In the genomic region with DNA sequence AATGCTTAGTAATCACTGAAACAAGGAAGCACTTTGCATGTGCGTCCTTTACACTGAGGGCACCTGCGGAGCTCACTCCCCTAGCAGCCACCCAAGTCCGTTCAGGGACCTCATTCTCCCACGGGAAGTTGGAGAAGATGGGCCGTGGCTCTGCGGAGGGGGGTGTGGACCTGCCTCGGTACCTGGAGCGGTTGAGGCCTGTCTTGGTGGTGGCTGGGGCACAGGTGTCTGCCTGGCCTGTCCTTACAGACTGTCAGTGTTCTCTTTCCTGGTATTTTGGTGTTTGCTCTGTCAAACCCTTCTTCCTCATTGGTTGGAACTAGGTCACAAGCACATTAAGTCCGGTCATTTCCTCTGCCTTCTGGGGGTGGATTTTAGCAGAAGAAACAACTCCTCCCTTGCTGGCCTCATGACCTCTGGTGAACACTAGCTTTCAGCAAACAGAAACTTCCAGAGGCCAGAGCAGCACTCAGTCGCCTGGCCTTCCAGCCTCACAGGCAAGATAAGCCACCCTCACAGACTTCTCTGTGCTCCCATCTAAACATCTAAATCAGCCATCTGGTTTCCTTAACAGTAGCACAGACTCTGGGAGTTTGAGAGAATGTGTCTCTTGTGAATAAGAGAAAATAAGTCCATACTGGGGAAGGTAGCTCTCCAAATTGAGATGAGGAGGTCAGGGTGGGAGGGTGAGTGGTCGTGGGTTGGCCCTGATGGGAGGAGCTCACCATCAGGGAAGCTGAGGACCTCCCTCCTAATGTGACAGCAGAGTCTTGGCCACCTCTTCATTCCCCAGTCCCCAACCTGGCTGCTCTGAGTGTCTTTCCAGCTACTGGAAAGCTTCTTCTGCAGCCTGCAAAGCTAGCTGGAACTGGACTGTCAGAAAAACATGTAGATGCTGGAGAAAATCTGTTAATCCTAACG, we compare ENCODE assay signal across 8 cellular contexts. TPM values are rescaled to one million over a fixed set of nuclear protein-coding genes. Genes with fewer than 3 reads are reported as not detected.
DNase-seq lines count a peak whose midpoint lies in the region; ATAC-seq and TF ChIP-seq lines count a peak whose summit lies in the region.

No MANE protein-coding gene starts in this region.

- no peaks in the 10 kb centered on the region for H3K9me3 Mint-ChIP-seq in activated CD4-positive, alpha-beta T cell treated with anti-CD3 and anti-CD28 coated beads, Interleukin-2, amount 10 ng/mL, durations not matched to agents 24 days and 14 days
- no peaks in the 10 kb centered on the region for H3K9me3 Mint-ChIP-seq in brain

- WGBS in thymus: 89% methylated on average over 12 of the region's 12 CpGs

- no peaks in the 10 kb centered on the region for H3K27me3 ChIP-seq in thymus (ENCODE audit: control insufficient read depth, insufficient read depth)

- H3K4me3 ChIP-seq in thymus (ENCODE audit: low read length): no peak overlapping the region

- TF ChIP-seq CTCF in brain (conservative IDR thresholded peaks at IDR 0.05): no peak

- peaks cover 32% of the 10 kb centered on the region for H3K36me3 ChIP-seq in thymus (ENCODE audit: control insufficient read depth, insufficient read depth)

- intact Hi-C loops in activated CD4-positive, alpha-beta T cell treated with anti-CD3 and anti-CD28 coated beads, Interleukin-2, amount 10 ng/mL, durations not matched to agents 24 days and 14 days (cut with micrococcal nuclease): no loop called here

- no peak overlapping the region for H3K4me3 Mint-ChIP-seq in activated CD4-positive, alpha-beta T cell treated with anti-CD3 and anti-CD28 coated beads, Interleukin-2, amount 10 ng/mL, durations not matched to agents 24 days and 14 days
- peak overlapping the region in 2 of 5 experiments; percentile 4 to 48 for H3K4me3 Mint-ChIP-seq in brain

- ATAC-seq in left lobe of liver: peak; percentile 95

- H3K9me3 ChIP-seq in thymus (ENCODE audit: control insufficient read depth): no peaks in the 10 kb centered on the region

- H3K4me1 Mint-ChIP-seq in activated CD4-positive, alpha-beta T cell treated with anti-CD3 and anti-CD28 coated beads, Interleukin-2, amount 10 ng/mL, durations not matched to agents 24 days and 14 days: peaks cover 20% of the 10 kb centered on the region
- H3K4me1 Mint-ChIP-seq in brain: peaks cover 16% of the 10 kb centered on the region

- DNase-seq in activated CD4-positive, alpha-beta T cell treated with anti-CD3 and anti-CD28 coated beads, Interleukin-2, amount 10 ng/mL, durations not matched to agents 24 days and 14 days: peak; percentile 65
- no peak for DNase-seq in activated CD4-positive, alpha-beta T cell treated with anti-CD3 and anti-CD28 coated beads, Interleukin-2, amount 50 U/mL, for 4 hours
- DNase-seq in left lobe of liver (ENCODE audit: low spot score) (peak; percentile 86), COR-L47 (lab: John Stamatoyannopoulos, UW) (no peak), DMS53 treated with DMSO at 0.1 percent for 48 hours (lab: John Stamatoyannopoulos, UW; ENCODE audit: unreplicated experiment) (no peak)
- no peak for DNase-seq in effector CD8-positive, alpha-beta T cell (lab: John Stamatoyannopoulos, UW)

- H3K27me3 Mint-ChIP-seq in activated CD4-positive, alpha-beta T cell treated with anti-CD3 and anti-CD28 coated beads, Interleukin-2, amount 10 ng/mL, durations not matched to agents 24 days and 14 days: no peaks in the 10 kb centered on the region
- H3K27me3 Mint-ChIP-seq in brain: no peaks in the 10 kb centered on the region

- peak overlapping the region; percentile 37 for H3K27ac ChIP-seq in thymus (ENCODE audit: low read depth)

- peak overlapping the region; percentile 70 for H3K27ac Mint-ChIP-seq in activated CD4-positive, alpha-beta T cell treated with anti-CD3 and anti-CD28 coated beads, Interleukin-2, amount 10 ng/mL, durations not matched to agents 24 days and 14 days
- H3K27ac Mint-ChIP-seq in brain: peak overlapping the region; percentile 47 to 79 (median 59)

- peaks cover 11% of the 10 kb centered on the region for H3K36me3 Mint-ChIP-seq in activated CD4-positive, alpha-beta T cell treated with anti-CD3 and anti-CD28 coated beads, Interleukin-2, amount 10 ng/mL, durations not matched to agents 24 days and 14 days (ENCODE audit: low read depth)
- peaks cover 30% of the 10 kb centered on the region for H3K36me3 Mint-ChIP-seq in brain

- H3K4me1 ChIP-seq in thymus (ENCODE audit: control insufficient read depth, insufficient read depth, low read length): peaks cover 2% of the 10 kb centered on the region

RNA-seq across cellular contexts. Expression of gene SNAP29, which starts 8.6 kb away (rescaled TPM):
- total RNA-seq in activated CD4-positive, alpha-beta T cell treated with anti-CD3 and anti-CD28 coated beads, Interleukin-2, amount 10 ng/mL, durations not matched to agents 24 days and 14 days: 24.3 and 25.8 TPM in 2 replicates
- polyA plus RNA-seq in brain (ENCODE audit: insufficient read depth, low read depth, low replicate concordance) (31.9 TPM), thymus (19.2 TPM)
- total RNA-seq in left lobe of liver: 24.6 TPM

RNA-seq across cellular contexts. Expression of gene PI4KA, which starts 8.8 kb away (rescaled TPM):
- 78.4 and 83.8 TPM in 2 replicates for total RNA-seq in activated CD4-positive, alpha-beta T cell treated with anti-CD3 and anti-CD28 coated beads, Interleukin-2, amount 10 ng/mL, durations not matched to agents 24 days and 14 days
- polyA plus RNA-seq in brain (ENCODE audit: insufficient read depth, low read depth, low replicate concordance) (133 TPM), thymus (64.0 TPM)
- 40.4 TPM for total RNA-seq in left lobe of liver

RNA-seq across cellular contexts. Expression of gene CRKL, which starts 49.8 kb away (rescaled TPM):
- total RNA-seq in activated CD4-positive, alpha-beta T cell treated with anti-CD3 and anti-CD28 coated beads, Interleukin-2, amount 10 ng/mL, durations not matched to agents 24 days and 14 days: 81.4 and 82.4 TPM in 2 replicates
- 39.0 TPM for polyA plus RNA-seq in brain (ENCODE audit: insufficient read depth, low read depth, low replicate concordance)
- total RNA-seq in left lobe of liver: 41.4 TPM
- 21.9 TPM for polyA plus RNA-seq in thymus

Comparison
In these comparisons a context has a peak if more than half of its experiments do, and no peak if none do; other contexts are left out.
1. DNase-seq: peak in activated CD4-positive, alpha-beta T cell treated with anti-CD3 and anti-CD28 coated beads, Interleukin-2, amount 10 ng/mL, durations not matched to agents 24 days and 14 days (single experiment) and left lobe of liver (single experiment); none in activated CD4-positive, alpha-beta T cell treated with anti-CD3 and anti-CD28 coated beads, Interleukin-2, amount 50 U/mL, for 4 hours (0 of 2), COR-L47 (single experiment), effector CD8-positive, alpha-beta T cell (single experiment) and DMS53 treated with DMSO at 0.1 percent for 48 hours (single experiment).